22 cellular contexts compared by ENCODE assay signal in the genomic region with DNA sequence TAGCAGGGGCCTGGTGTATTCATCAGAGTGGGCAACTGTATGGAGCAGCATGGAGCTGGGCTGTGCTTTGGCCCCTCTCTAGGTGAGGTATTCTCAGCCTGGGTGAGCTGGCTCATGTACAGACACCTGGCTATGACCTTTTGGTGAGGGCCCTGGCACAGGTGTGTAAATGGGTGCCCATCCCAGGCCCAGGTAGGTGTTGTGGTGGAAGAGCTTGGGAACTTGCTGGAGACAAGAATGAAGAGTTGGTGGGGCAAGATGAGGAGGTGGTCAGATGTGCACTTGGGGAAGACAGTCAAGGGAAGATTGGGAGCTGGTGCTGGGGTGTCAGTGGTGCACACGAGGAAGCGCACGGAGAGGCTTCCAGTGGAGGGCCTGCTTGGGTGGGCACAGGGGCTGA.
A peak's percentile ranks its signal among the peaks of the same experiment; 100 is the strongest.
DNase-seq lines count a peak whose midpoint lies in the region; ATAC-seq, FAIRE-seq and TF ChIP-seq lines count a peak whose summit lies in the region.
"Had no signal": no experiment of that assay in that cellular context is flagged by ENCODE, and none has a peak within 500 bp of the region (broad histone marks: within the 10 kb centered on the region; RNA-seq: fewer than 3 reads in every experiment).

No MANE protein-coding gene starts in this region.

- FAIRE-seq in GM19239 (lab: Jason Lieb, UNC), result no peak
- FAIRE-seq: A204.1, GM12878, H1 had no signal

- POLR2A ChIA-PET in activated B cell treated with CpG ODN at 0.5 μM for 24 hours (lab: Charles Lee), result no interaction called here

- H3K4me1 ChIP-seq in osteoblast (ENCODE audit: insufficient read depth, low read length), result no peaks in the 10 kb centered on the region
- H3K4me1 ChIP-seq: BE2C had no signal

- H3K4me3 ChIP-seq in coronary artery (no peak overlapping the region), osteoblast (ENCODE audit: insufficient read depth, low read length) (no peak overlapping the region)
- H3K4me3 ChIP-seq: GM12878 had no signal

- H3K4me2 ChIP-seq in osteoblast (ENCODE audit: insufficient read depth, low read length), result no peak overlapping the region

- DNase-seq in activated T-cell treated with anti-CD3 and anti-CD28 coated beads, Interleukin-2, amount 50 U/mL, for 24 hours, result peak; percentile 14
- DNase-seq in activated T-cell treated with anti-CD3 and anti-CD28 coated beads for 4 hours (no peak), activated B cell treated with CpG ODN at 0.5 μM for 24 hours (peak; percentile 8), coronary artery (ENCODE audit: low spot score) (peak; percentile 49), osteoblast (ENCODE audit: insufficient read length, low spot score, missing footprints) (peak; percentile 69), GM19239 (ENCODE audit: insufficient read length, low spot score) (no peak)
- DNase-seq: ACHN; BE2C; C1 segment of cervical spinal cord; CD4-positive, CD25-positive, alpha-beta regulatory T cell; CD8-positive, alpha-beta memory T cell; COR-L47; DMS 273 treated with DMSO at 0.1 percent for 48 hours; DMS53; DND-41; EL; H9 had no signal

- peaks cover 3% of the 10 kb centered on the region for H3K9me3 Mint-ChIP-seq in activated T-cell treated with anti-CD3 and anti-CD28 coated beads, Interleukin-2, amount 50 U/mL, for 24 hours
- peaks cover 7% of the 10 kb centered on the region for H3K9me3 Mint-ChIP-seq in activated B cell treated with CpG ODN at 0.5 μM for 24 hours

- ATAC-seq in activated B cell treated with CpG ODN at 0.5 μM for 24 hours (ENCODE audit: low read depth) (no peak), HG03097 (IDR thresholded peaks at IDR 0.05; ENCODE audit: low FRiP score, unreplicated experiment) (no peak)
- ATAC-seq: GM12878 had no signal

- peaks cover 2% of the 10 kb centered on the region for H3K9me3 ChIP-seq in osteoblast (ENCODE audit: low read depth, low read length)
- H3K9me3 ChIP-seq: BE2C had no signal

- H3K4me1 Mint-ChIP-seq in activated T-cell treated with anti-CD3 and anti-CD28 coated beads, Interleukin-2, amount 50 U/mL, for 24 hours (ENCODE audit: low read depth), result no peaks in the 10 kb centered on the region
- H3K4me1 Mint-ChIP-seq in activated B cell treated with CpG ODN at 0.5 μM for 24 hours, result no peaks in the 10 kb centered on the region
- H3K4me1 Mint-ChIP-seq: CD8-positive, alpha-beta memory T cell; H9 had no signal

- no peak overlapping the region for H3K4me3 Mint-ChIP-seq in activated T-cell treated with anti-CD3 and anti-CD28 coated beads, Interleukin-2, amount 50 U/mL, for 24 hours
- H3K4me3 Mint-ChIP-seq in activated B cell treated with CpG ODN at 0.5 μM for 24 hours, result no peak overlapping the region
- H3K4me3 Mint-ChIP-seq: CD4-positive, CD25-positive, alpha-beta regulatory T cell; CD8-positive, alpha-beta memory T cell; H9 had no signal

- H2AFZ ChIP-seq in osteoblast (ENCODE audit: low read length), result no peak overlapping the region

- no peaks in the 10 kb centered on the region for H3K27me3 ChIP-seq in osteoblast (ENCODE audit: insufficient read depth, low read length)
- H3K27me3 ChIP-seq: BE2C had no signal

- no peaks in the 10 kb centered on the region for H3K79me2 ChIP-seq in osteoblast (ENCODE audit: insufficient read depth, low read length)

- no peaks in the 10 kb centered on the region for H4K20me1 ChIP-seq in osteoblast (ENCODE audit: insufficient read depth, low read length)

- no peak overlapping the region for H3K27ac Mint-ChIP-seq in activated T-cell treated with anti-CD3 and anti-CD28 coated beads, Interleukin-2, amount 50 U/mL, for 24 hours
- no peak overlapping the region for H3K27ac Mint-ChIP-seq in activated B cell treated with CpG ODN at 0.5 μM for 24 hours
- H3K27ac Mint-ChIP-seq: CD4-positive, CD25-positive, alpha-beta regulatory T cell; CD8-positive, alpha-beta memory T cell; H9 had no signal

- intact Hi-C loops in activated B cell treated with CpG ODN at 0.5 μM for 24 hours (cut with micrococcal nuclease), result no loop called here

- TF ChIP-seq CTCF in activated B cell treated with CpG ODN at 0.5 μM for 24 hours (IDR thresholded peaks at IDR 0.05), result no peak
- no peak for TF ChIP-seq CTCF in coronary artery (IDR thresholded peaks at IDR 0.05)
- TF ChIP-seq CTCF in osteoblast (IDR thresholded peaks at IDR 0.05; ENCODE audit: extremely low read depth, low read depth, low read length), result no peak

- H3K27ac ChIP-seq in coronary artery (no peak overlapping the region), osteoblast (ENCODE audit: low read depth, low read length) (no peak overlapping the region)
- H3K27ac ChIP-seq: HL-60 had no signal

- no peaks in the 10 kb centered on the region for H3K36me3 Mint-ChIP-seq in activated T-cell treated with anti-CD3 and anti-CD28 coated beads, Interleukin-2, amount 50 U/mL, for 24 hours (ENCODE audit: low read depth)
- H3K36me3 Mint-ChIP-seq in activated B cell treated with CpG ODN at 0.5 μM for 24 hours (ENCODE audit: low read depth), result no peaks in the 10 kb centered on the region

- CTCF ChIA-PET in activated B cell treated with CpG ODN at 0.5 μM for 24 hours (lab: Charles Lee), result no interaction called here

- no peaks in the 10 kb centered on the region for H3K36me3 ChIP-seq in osteoblast (ENCODE audit: insufficient read depth, low read length)
- H3K36me3 ChIP-seq: BE2C had no signal

- H3K27me3 Mint-ChIP-seq in activated T-cell treated with anti-CD3 and anti-CD28 coated beads, Interleukin-2, amount 50 U/mL, for 24 hours, result no peaks in the 10 kb centered on the region
- H3K27me3 Mint-ChIP-seq in activated B cell treated with CpG ODN at 0.5 μM for 24 hours, result no peaks in the 10 kb centered on the region
- H3K27me3 Mint-ChIP-seq: CD4-positive, CD25-positive, alpha-beta regulatory T cell; CD8-positive, alpha-beta memory T cell had no signal

Comparison
In these comparisons a context has a peak if more than half of its experiments do, and no peak if none do; other contexts are left out.
1. DNase-seq: peak in activated T-cell treated with anti-CD3 and anti-CD28 coated beads, Interleukin-2, amount 50 U/mL, for 24 hours (single experiment), activated B cell treated with CpG ODN at 0.5 μM for 24 hours (single experiment), coronary artery (single experiment) and osteoblast (single experiment); none in activated T-cell treated with anti-CD3 and anti-CD28 coated beads for 4 hours (single experiment) and GM19239 (single experiment).